ENCODE assay signal across 1 cellular context in the genomic region with DNA sequence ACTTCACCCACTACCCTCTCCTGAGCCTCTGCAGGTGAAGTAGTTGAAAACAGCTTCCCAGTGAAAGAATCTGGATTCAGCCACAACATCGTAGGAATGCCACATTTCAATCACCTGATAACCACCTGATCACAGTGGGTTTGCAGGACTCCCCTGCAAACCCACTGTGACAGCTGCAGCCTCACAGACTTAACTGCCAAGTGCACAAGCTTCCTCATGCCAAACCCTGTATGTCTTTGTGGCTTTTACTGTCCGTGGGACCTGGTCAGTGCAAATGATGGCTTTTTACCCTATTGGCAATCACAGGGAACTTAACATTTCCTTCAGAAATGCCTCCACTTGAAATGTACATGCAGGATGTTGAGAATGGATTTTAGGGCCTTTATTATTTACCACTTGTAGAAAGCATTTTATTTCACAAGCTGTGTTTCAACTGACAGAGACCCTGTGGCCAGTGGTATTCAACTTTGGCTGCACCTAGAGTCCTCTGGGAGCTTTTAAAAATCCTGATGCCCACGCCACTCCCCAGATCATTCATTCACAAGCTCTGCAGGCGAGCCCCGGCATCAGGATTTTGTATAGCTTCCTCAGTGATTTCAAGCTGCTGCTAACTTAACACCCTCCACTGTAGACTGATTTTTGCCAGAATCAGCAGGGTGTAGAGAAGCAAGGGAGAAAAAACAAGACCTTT.
TF ChIP-seq lines count a peak whose summit lies in the region.

No MANE protein-coding gene starts in this region.

TF ChIP-seq in HEK293T, 16 proteins besides CTCF, POLR2A, EP300 and RAD21:
- TF ChIP-seq BHLHE40 (IDR thresholded peaks at IDR 0.05; ENCODE audit: borderline replicate concordance) (no peak), CTBP1 (IDR thresholded peaks at IDR 0.05; ENCODE audit: borderline replicate concordance) (no peak)
TF ChIP-seq in HEK293T: peak in this region for 0.
